In genomic region chr2:200525882-200526651, GRCh38 we compare ENCODE assay signal across 8 cellular contexts. TPM values are rescaled to one million over a fixed set of nuclear protein-coding genes. Genes with fewer than 3 reads are reported as not detected.
DNase-seq lines count a peak whose midpoint lies in the region; TF ChIP-seq lines count a peak whose summit lies in the region.

TSS of gene SGO2 (plus strand) at chr2:200526207. CDS start at chr2:200532976, 6,769 bp downstream.

- H3K4me1 ChIP-seq in esophagus muscularis mucosa = peaks cover 6 to 9% (median 7%) of the 10 kb centered on the region in 4 donors

- no peak for TF ChIP-seq CTCF in esophagus muscularis mucosa (IDR thresholded peaks at IDR 0.05)

- peak within 1 kb of the TSS; percentile 35 to 70 (median 52) for H3K27ac ChIP-seq in esophagus muscularis mucosa (replicated peaks in 1 of 4)

- no peaks in the 10 kb centered on the region for H3K36me3 ChIP-seq in esophagus muscularis mucosa

- no peaks in the 10 kb centered on the region for H3K9me3 ChIP-seq in esophagus muscularis mucosa

- intact Hi-C loops in esophagus muscularis mucosa (cut with DNase I) = no loop called here

- TF ChIP-seq EP300 in esophagus muscularis mucosa (IDR thresholded peaks at IDR 0.05) = no peak

- WGBS in esophagus muscularis mucosa = under 1% methylated on average over 41 of the region's 56 CpGs

- H3K4me3 ChIP-seq in esophagus muscularis mucosa = peak within 1 kb of the TSS; percentile 66 to 85 (median 74)

- DNase-seq in EH (ENCODE audit: low read depth) (peak; percentile 96), GOT3 (lab: John Stamatoyannopoulos, UW) (peak; percentile 83), LHCN-M2 (ENCODE audit: low read depth) (peak; percentile 94), RPMI7951 (ENCODE audit: low read depth) (peak; percentile 97), activated T-helper 1 cell treated with Interleukin-2 at 50 U/mL for 16 hours (ENCODE audit: low read depth) (peak; percentile 92), esophagus muscularis mucosa (ENCODE audit: extremely low spot score) (peak; percentile 98), myocyte (ENCODE audit: low read depth) (peak; percentile 96)
- peak; percentile 93 to 96 for DNase-seq in stimulated activated CD8-positive, alpha-beta memory T cell treated with anti-CD3 and anti-CD28 coated beads, Interleukin-7, amount 100 ng/mL, for 4 hours (ENCODE audit: low read depth in 2 of 2)

- peaks cover 0 to 6% (median 0%) of the 10 kb centered on the region in 4 donors for H3K27me3 ChIP-seq in esophagus muscularis mucosa

- TF ChIP-seq POLR2A in esophagus muscularis mucosa (IDR thresholded peaks at IDR 0.05; ENCODE audit: low read depth) = peak; percentile 56

RNA-seq across cellular contexts. Expression of gene SGO2, which starts in this region (rescaled TPM):
- total RNA-seq in LHCN-M2 (2014; rRNA removed) (43.1 and 48.9 TPM in 2 replicates), esophagus muscularis mucosa (1 to 10 TPM in 3 of 4 donors, under 1 TPM in 1; 0.71 to 2.5 (median 1.9) TPM), myocyte (3.1 and 7.9 TPM in 2 replicates)
- polyA plus RNA-seq in LHCN-M2 (2012) = 5.8 TPM
- total RNA-seq in RPMI7951 (2014; rRNA removed; shearing (Covaris generic)) = 47.7 and 54.7 TPM in 2 replicates
- 0.81 TPM for polyA plus RNA-seq in myocyte (2012)

Comparison
In these comparisons a context has a peak if more than half of its experiments do, and no peak if none do; other contexts are left out.
1. Peak in every context shown above with its lines: DNase-seq, H3K4me3 ChIP-seq and H3K27ac ChIP-seq.